Comparison of ENCODE assay signal across 23 cellular contexts in the genomic region with DNA sequence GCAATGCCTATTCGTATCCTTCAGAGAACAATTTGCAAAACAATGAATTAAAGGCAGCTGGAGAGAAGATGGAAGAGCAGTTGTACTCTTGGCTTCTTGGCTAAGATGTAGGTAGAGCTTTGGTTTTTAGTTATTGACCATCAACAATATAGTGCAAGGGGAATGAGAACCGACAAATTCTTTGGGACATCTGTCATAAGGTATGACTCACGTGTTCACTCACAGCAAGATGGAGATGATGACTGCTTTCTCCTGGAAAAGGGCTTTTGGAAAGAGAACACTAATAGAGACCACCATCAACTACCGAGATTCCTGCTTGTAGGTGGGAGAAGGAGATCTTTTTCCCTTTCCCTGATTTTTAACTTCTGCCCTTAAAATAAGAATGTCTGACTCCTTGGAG.
"Had no signal": no experiment of that assay in that cellular context is flagged by ENCODE, and none has a peak within 500 bp of the region (broad histone marks: within the 10 kb centered on the region; RNA-seq: fewer than 3 reads in every experiment).

No MANE protein-coding gene starts in this region.

- H3K4me1 ChIP-seq: breast epithelium, heart left ventricle, left lung, lower lobe of right lung, right atrium auricular region, spleen, suprapubic skin had no signal

- H3K27me3 ChIP-seq: breast epithelium, heart left ventricle, neural progenitor cell, right atrium auricular region, tibial artery had no signal

- H3K9me3 ChIP-seq: breast epithelium, left lung, lower lobe of right lung, right atrium auricular region, spleen, suprapubic skin, tibial artery had no signal

- H3K4me3 ChIP-seq: breast epithelium, heart left ventricle, left lung, lower lobe of right lung, neural progenitor cell, right atrium auricular region, spleen, suprapubic skin, tibial artery had no signal

- ATAC-seq: activated CD8-positive, alpha-beta T cell treated with anti-CD3 and anti-CD28 coated beads for 36 hours; activated naive CD8-positive, alpha-beta T cell treated with anti-CD3 and anti-CD28 coated beads, Interleukin-2, amount 50 U/mL, for 24 hours; activated T-cell treated with anti-CD3 and anti-CD28 coated beads, Interleukin-2, amount 50 U/mL, for 4 hours; heart left ventricle; left lung; lower lobe of right lung; naive thymus-derived CD8-positive, alpha-beta T cell had no signal

- H3K36me3 ChIP-seq: breast epithelium, heart left ventricle, left lung, lower lobe of right lung, neural progenitor cell, right atrium auricular region, spleen, suprapubic skin had no signal

- DNase-seq: activated B cell treated with CpG ODN at 0.5 μM for 24 hours; activated CD4-positive, alpha-beta T cell treated with anti-CD3 and anti-CD28 coated beads, Interleukin-2, amount 50 U/mL, for 1 hour; activated CD8-positive, alpha-beta T cell treated with anti-CD3 and anti-CD28 coated beads for 36 hours; activated naive CD8-positive, alpha-beta T cell treated with anti-CD3 and anti-CD28 coated beads, Interleukin-2, amount 50 U/mL, for 24 hours; activated T-cell treated with anti-CD3 and anti-CD28 coated beads, Interleukin-2, amount 50 U/mL, for 4 hours; amygdala; central memory CD4-positive, alpha-beta T cell; foreskin fibroblast; heart left ventricle; hypothalamus; immature natural killer cell; left lung; lower lobe of right lung; mesenchymal stem cell; naive thymus-derived CD8-positive, alpha-beta T cell; occipital lobe; spleen; stimulated activated naive CD4-positive, alpha-beta T cell; tibial artery had no signal

- H3K27ac ChIP-seq: breast epithelium, heart left ventricle, left lung, lower lobe of right lung, neural progenitor cell, right atrium auricular region, spleen, suprapubic skin had no signal
